In the genomic region with DNA sequence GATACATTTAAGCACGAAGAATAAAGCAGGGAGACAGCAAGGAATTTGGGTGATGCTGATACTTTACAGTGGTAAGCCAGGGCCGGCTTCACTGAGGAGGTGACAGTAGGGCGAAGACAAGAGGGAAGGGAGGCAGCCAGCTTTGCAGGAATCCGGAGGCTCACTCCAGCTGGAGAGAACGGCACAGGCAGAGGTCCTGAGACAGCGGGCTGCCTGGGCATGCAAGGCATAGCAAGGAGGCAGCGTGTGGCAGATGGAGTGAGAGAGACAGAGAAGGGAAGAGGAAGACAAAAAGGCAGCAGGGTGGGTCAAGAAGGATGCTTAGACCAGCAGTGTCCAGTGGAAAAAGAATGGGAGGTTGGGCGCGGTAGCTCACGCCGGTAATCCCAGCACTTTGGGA, we compare ENCODE assay signal across 18 cellular contexts.
DNase-seq lines count a peak whose midpoint lies in the region; ATAC-seq and TF ChIP-seq lines count a peak whose summit lies in the region.
"Had no signal": no experiment of that assay in that cellular context is flagged by ENCODE, and none has a peak within 500 bp of the region (broad histone marks: within the 10 kb centered on the region; RNA-seq: fewer than 3 reads in every experiment).

No MANE protein-coding gene starts in this region.

- H3K27me3 Mint-ChIP-seq in brain (peaks cover under 1% of the 10 kb centered on the region), type B pancreatic cell (no peaks in the 10 kb centered on the region)

- H3K27me3 ChIP-seq in mesenchymal stem cell (ENCODE audit: control insufficient read depth in 1 of 2, insufficient read depth in 1 of 2, low read length in 2 of 2) = no peaks in the 10 kb centered on the region
- H3K27me3 ChIP-seq in transverse colon = no peaks in the 10 kb centered on the region
- H3K27me3 ChIP-seq: BE2C had no signal

- H3K4me2 ChIP-seq in mesenchymal stem cell (ENCODE audit: low read length, poor library complexity, severe bottlenecking) = no peak overlapping the region

- H3K79me1 ChIP-seq in mesenchymal stem cell (replicated peaks; ENCODE audit: low read length, poor library complexity, severe bottlenecking) = no peaks in the 10 kb centered on the region

- peaks cover 0 to 2% (median 0%) of the 10 kb centered on the region in 5 experiments for H3K9me3 Mint-ChIP-seq in brain
- H3K9me3 Mint-ChIP-seq in type B pancreatic cell = no peaks in the 10 kb centered on the region
- H3K9me3 Mint-ChIP-seq: CD4-positive, alpha-beta T cell; HFFc6 had no signal

- H4K8ac ChIP-seq in mesenchymal stem cell (ENCODE audit: low read length) = peak overlapping the region; percentile 63

- no peak for ATAC-seq in Right ventricle myocardium inferior
- ATAC-seq: K562 had no signal

- intact Hi-C loops in cardiac septum (cut with DNase I) (no loop called here), Right ventricle myocardium inferior (cut with DNase I) (no loop called here), transverse colon (cut with DNase I; ENCODE audit: low total_unique reads) (no loop called here)

- TF ChIP-seq CTCF in brain (conservative IDR thresholded peaks at IDR 0.05) (no peak), type B pancreatic cell (conservative IDR thresholded peaks at IDR 0.05) (no peak), transverse colon (IDR thresholded peaks at IDR 0.05) (no peak)

- H3K4me1 Mint-ChIP-seq in brain (peaks cover 38% of the 10 kb centered on the region), type B pancreatic cell (ENCODE audit: unreplicated experiment) (peaks cover 22% of the 10 kb centered on the region)

- H4K91ac ChIP-seq in mesenchymal stem cell (ENCODE audit: low read length) = no peak overlapping the region

- H3K4me3 Mint-ChIP-seq in brain (no peak overlapping the region), type B pancreatic cell (peak overlapping the region; percentile 37)
- H3K4me3 Mint-ChIP-seq: CD4-positive, alpha-beta T cell; HFFc6 had no signal

- peak overlapping the region in 3 of 5 experiments; percentile 25 to 49 (median 45) for H3K27ac Mint-ChIP-seq in brain
- H3K27ac Mint-ChIP-seq in type B pancreatic cell = no peak overlapping the region
- H3K27ac Mint-ChIP-seq: CD4-positive, alpha-beta T cell; HFFc6 had no signal

- H3K9me3 ChIP-seq in mesenchymal stem cell (ENCODE audit: control insufficient read depth, low read length) = no peaks in the 10 kb centered on the region
- no peaks in the 10 kb centered on the region for H3K9me3 ChIP-seq in transverse colon
- H3K9me3 ChIP-seq: BE2C had no signal

- H3K27ac ChIP-seq in mesenchymal stem cell (ENCODE audit: low read length, poor library complexity, severe bottlenecking) (no peak overlapping the region), transverse colon (no peak overlapping the region)

- no peaks in the 10 kb centered on the region for H3K36me3 ChIP-seq in mesenchymal stem cell (ENCODE audit: control insufficient read depth in 1 of 2, insufficient read depth in 2 of 2, low read depth in 1 of 2, low read length in 2 of 2)
- H3K36me3 ChIP-seq in transverse colon = no peaks in the 10 kb centered on the region
- H3K36me3 ChIP-seq: BE2C had no signal

- peak overlapping the region; percentile 1 to 56 for H2BK12ac ChIP-seq in mesenchymal stem cell (ENCODE audit: low read length in 2 of 2)

- peaks cover 14% of the 10 kb centered on the region for H3K4me1 ChIP-seq in mesenchymal stem cell (ENCODE audit: control insufficient read depth, insufficient read depth, low read depth, low read length)
- H3K4me1 ChIP-seq in transverse colon = peaks cover 0 to 8% (median 0%) of the 10 kb centered on the region in 4 donors
- H3K4me1 ChIP-seq: BE2C had no signal

- 87% methylated on average over 7 of the region's 11 CpGs for WGBS in mesenchymal stem cell
- WGBS in transverse colon (ENCODE audit: low coverage in 1 of 2), 2 donors = 80 to 84% methylated on average over 11 of the region's 11 CpGs

- H3K4ac ChIP-seq in mesenchymal stem cell (ENCODE audit: low read depth in 1 of 2, low read length in 2 of 2) = no peak overlapping the region

- no peak overlapping the region for H2AK5ac ChIP-seq in mesenchymal stem cell (ENCODE audit: low read length, severe bottlenecking)

- H3K23ac ChIP-seq in mesenchymal stem cell (ENCODE audit: low read length in 2 of 2) = no peak overlapping the region

- no peak for TF ChIP-seq POLR2A in transverse colon (IDR thresholded peaks at IDR 0.05)

- peak overlapping the region in 1 of 2 experiments; percentile 41 for H3K18ac ChIP-seq in mesenchymal stem cell (ENCODE audit: low read depth in 1 of 2, low read length in 2 of 2)

- peak overlapping the region; percentile 19 for H2BK15ac ChIP-seq in mesenchymal stem cell (ENCODE audit: low read depth, poor library complexity, severe bottlenecking)

- in situ Hi-C loops in transverse colon (cut with MboI; ENCODE audit: low pct_ligation_motif_present in 1 of 4, low pct_unique_long_range_greater_than_20kb in 1 of 4, low sequenced_read_pairs in 3 of 4) = no loop called here

- DNase-seq in cardiac septum (ENCODE audit: low spot score) (peak; percentile 10), Right ventricle myocardium inferior (ENCODE audit: missing footprints) (no peak), mesenchymal stem cell (no peak), type B pancreatic cell (ENCODE audit: extremely low spot score, unreplicated experiment) (no peak), transverse colon (no peak), SKM-1 treated with dmso at 0.1 percent for 144 hours (lab: John Stamatoyannopoulos, UW; ENCODE audit: unreplicated experiment) (no peak)
- DNase-seq in activated CD4-positive, CD25-positive, alpha-beta regulatory T cell treated with anti-CD3 and anti-CD28 coated beads, Interleukin-2, amount 50 U/mL, for 72 hours = no peak
- DNase-seq: BE2C; CD4-positive, alpha-beta T cell; DMS53; EL; HFFc6; NCI-H1105; NCI-H1694 treated with DMSO at 0.1 percent for 48 hours; OCI-M1; SHP77 treated with DMSO at 0.1 percent for 48 hours had no signal

- no peak overlapping the region for H2BK5ac ChIP-seq in mesenchymal stem cell (ENCODE audit: low read depth, low read length, poor library complexity, severe bottlenecking)

- H2AFZ ChIP-seq in mesenchymal stem cell (ENCODE audit: low read depth, low read length) = no peak overlapping the region

- H3K4me3 ChIP-seq in mesenchymal stem cell (ENCODE audit: insufficient read depth in 1 of 2, low read depth in 1 of 2, low read length in 2 of 2) (no peak overlapping the region), transverse colon (no peak overlapping the region)
- H3K4me3 ChIP-seq: K562 had no signal

- no peak overlapping the region for H3K9ac ChIP-seq in mesenchymal stem cell (ENCODE audit: low read length)

- no peak overlapping the region for H3K14ac ChIP-seq in mesenchymal stem cell (ENCODE audit: low read length in 2 of 2)

- H3K36me3 Mint-ChIP-seq in brain (no peaks in the 10 kb centered on the region), type B pancreatic cell (no peaks in the 10 kb centered on the region)

- no peak overlapping the region for H2BK120ac ChIP-seq in mesenchymal stem cell (ENCODE audit: low read depth, low read length)

- no peak for TF ChIP-seq EP300 in transverse colon (IDR thresholded peaks at IDR 0.05; ENCODE audit: low read depth)
